Comparison of ENCODE assay signal across 8 cellular contexts in the genomic region with DNA sequence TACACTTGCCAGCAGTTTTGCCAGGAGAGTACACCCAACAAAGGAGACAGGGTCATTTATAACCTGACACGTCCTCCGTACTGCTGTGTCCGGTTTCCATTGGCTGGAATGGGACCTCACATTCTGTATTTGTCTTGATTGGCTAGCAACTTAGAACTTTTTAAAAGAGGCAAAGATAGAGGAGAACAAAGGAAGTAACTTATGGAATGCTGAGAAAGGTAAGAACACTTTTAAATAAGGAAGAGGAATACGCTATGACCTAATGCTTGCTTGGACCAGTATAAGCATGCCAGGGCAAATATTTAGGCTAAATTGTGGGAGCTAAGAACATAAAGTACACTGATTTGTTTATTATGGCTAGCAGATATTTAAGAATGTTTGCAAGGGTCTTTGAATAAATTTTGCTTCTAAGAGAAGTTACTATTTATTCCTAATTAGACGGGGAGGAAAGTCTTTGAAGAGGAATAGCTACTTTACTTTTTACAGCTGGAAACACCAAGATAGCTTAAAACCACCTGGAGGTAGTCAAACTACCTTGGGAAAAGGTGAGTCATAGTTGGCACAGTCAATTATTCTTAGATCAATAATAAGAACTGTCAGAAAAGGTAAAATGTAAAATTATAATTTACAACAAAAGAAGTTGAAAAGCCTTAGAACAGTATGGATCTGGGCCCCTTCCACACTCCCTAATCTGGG. TPM values are rescaled to one million over a fixed set of nuclear protein-coding genes. Genes with fewer than 3 reads are reported as not detected.
A peak's percentile ranks its signal among the peaks of the same experiment; 100 is the strongest.
DNase-seq lines count a peak whose midpoint lies in the region; ATAC-seq and TF ChIP-seq lines count a peak whose summit lies in the region.
"Not testable (repeated sequence)": the region's sequence is repeated elsewhere in the genome, so short reads cannot be mapped to it uniquely, and the experiment has no call there.

No MANE protein-coding gene starts in this region.

- H3K27me3 Mint-ChIP-seq in HFFc6 (ENCODE audit: insufficient read depth); activated T-helper 1 cell treated with anti-CD3 and anti-CD28 coated beads, Interleukin-12 subunit alpha, Interleukin-12 subunit beta, Interleukin-2, Interleukin-4 antibody, amounts not matched to agents 30 ng/mL and 10 ng/mL and 1 ng/mL, durations not matched to agents 14 hours and 24 hours and 36 hours (ENCODE audit: insufficient read depth); central memory CD8-positive, alpha-beta T cell; stimulated activated naive CD8-positive, alpha-beta T cell treated with anti-CD3 and anti-CD28 coated beads, Interleukin-15, amount 100 ng/mL, for 72 hours: not testable (repeated sequence)
- peaks cover 17% of the 10 kb centered on the region for H3K27me3 Mint-ChIP-seq in neural crest cell (ENCODE audit: low read depth)

- peaks cover 31% of the 10 kb centered on the region for H3K4me1 Mint-ChIP-seq in HFFc6 (ENCODE audit: low read depth)
- peaks cover 12% of the 10 kb centered on the region for H3K4me1 Mint-ChIP-seq in activated T-helper 1 cell treated with anti-CD3 and anti-CD28 coated beads, Interleukin-12 subunit alpha, Interleukin-12 subunit beta, Interleukin-2, Interleukin-4 antibody, amounts not matched to agents 30 ng/mL and 10 ng/mL and 1 ng/mL, durations not matched to agents 14 hours and 24 hours and 36 hours (ENCODE audit: low read depth)
- not testable (repeated sequence) for H3K4me1 Mint-ChIP-seq in central memory CD8-positive, alpha-beta T cell
- H3K4me1 Mint-ChIP-seq in neural crest cell = peaks cover 33% of the 10 kb centered on the region
- H3K4me1 Mint-ChIP-seq in stimulated activated naive CD8-positive, alpha-beta T cell treated with anti-CD3 and anti-CD28 coated beads, Interleukin-15, amount 100 ng/mL, for 72 hours = peaks cover 19% of the 10 kb centered on the region

- not testable (repeated sequence) for H3K27me3 ChIP-seq in BLaER1 treated with 17β-estradiol and CSF1 and Interleukin-3, amounts not matched to agents 10 nM and 100 nM; SU-DHL-6 (ENCODE audit: low read length); hepatocyte

- H3K27ac Mint-ChIP-seq in HFFc6; neural crest cell (ENCODE audit: unreplicated experiment): not testable (repeated sequence)
- H3K27ac Mint-ChIP-seq in activated T-helper 1 cell treated with anti-CD3 and anti-CD28 coated beads, Interleukin-12 subunit alpha, Interleukin-12 subunit beta, Interleukin-2, Interleukin-4 antibody, amounts not matched to agents 30 ng/mL and 10 ng/mL and 1 ng/mL, durations not matched to agents 14 hours and 24 hours and 36 hours = peak overlapping the region; percentile 44
- H3K27ac Mint-ChIP-seq in central memory CD8-positive, alpha-beta T cell (ENCODE audit: low read depth) = peak overlapping the region; percentile 95
- H3K27ac Mint-ChIP-seq in stimulated activated naive CD8-positive, alpha-beta T cell treated with anti-CD3 and anti-CD28 coated beads, Interleukin-15, amount 100 ng/mL, for 72 hours = peak overlapping the region in 1 of 2 donors; percentile 97

- not testable (repeated sequence) for ATAC-seq in central memory CD8-positive, alpha-beta T cell (replicated peaks; ENCODE audit: extremely low read depth, poor library complexity, severe bottlenecking); stimulated activated naive CD8-positive, alpha-beta T cell treated with anti-CD3 and anti-CD28 coated beads, Interleukin-15, amount 100 ng/mL, for 72 hours

- not testable (repeated sequence) for TF ChIP-seq CTCF in HFFc6 (IDR thresholded peaks at IDR 0.05); SU-DHL-6 (IDR thresholded peaks at IDR 0.05; ENCODE audit: insufficient read depth, low read length, poor library complexity, severe bottlenecking); hepatocyte (IDR thresholded peaks at IDR 0.05; ENCODE audit: poor library complexity); neural crest cell (conservative IDR thresholded peaks at IDR 0.05)

- H3K9me3 ChIP-seq in BLaER1 treated with 17β-estradiol and CSF1 and Interleukin-3, amounts not matched to agents 10 nM and 100 nM (replicated peaks in 1 of 11); SU-DHL-6 (ENCODE audit: insufficient read depth, low read length); hepatocyte (ENCODE audit: low read depth): not testable (repeated sequence)

- H3F3A ChIP-seq in SU-DHL-6 (ENCODE audit: insufficient read depth) = peaks cover 29% of the 10 kb centered on the region

- DNase-seq in HFFc6; activated T-helper 1 cell treated with anti-CD3 and anti-CD28 coated beads, Interleukin-12 subunit alpha, Interleukin-12 subunit beta, Interleukin-2, Interleukin-4 antibody, amounts not matched to agents 30 ng/mL and 10 ng/mL and 1 ng/mL, durations not matched to agents 14 hours and 24 hours and 36 hours (ENCODE audit: low spot score); central memory CD8-positive, alpha-beta T cell (ENCODE audit: low spot score in 2 of 2); hepatocyte (ENCODE audit: low spot score); neural crest cell (ENCODE audit: low read depth, low spot score); stimulated activated naive CD8-positive, alpha-beta T cell treated with anti-CD3 and anti-CD28 coated beads, Interleukin-15, amount 100 ng/mL, for 72 hours: not testable (repeated sequence)

- H3K9ac ChIP-seq in BLaER1 treated with 17β-estradiol and CSF1 and Interleukin-3, amounts not matched to agents 10 nM and 100 nM = peak overlapping the region in 3 of 11 experiments; percentile 78 to 87 (median 81); a peak in 5 of 22 replicates
- H3K9ac ChIP-seq in SU-DHL-6 (ENCODE audit: low read length) = peak overlapping the region; percentile 77; the same call in 1 of the 2 replicates

- not testable (repeated sequence) for H3K9me2 ChIP-seq in SU-DHL-6 (replicated peaks; ENCODE audit: insufficient read depth, low read length); hepatocyte (replicated peaks; ENCODE audit: insufficient read depth)

- peaks cover 6 to 19% (median 12%) of the 10 kb centered on the region in 10 experiments; a peak in 17 of 20 replicates for H3K4me1 ChIP-seq in BLaER1 treated with 17β-estradiol and CSF1 and Interleukin-3, amounts not matched to agents 10 nM and 100 nM
- not testable (repeated sequence) for H3K4me1 ChIP-seq in hepatocyte (ENCODE audit: insufficient read depth)

- H3K36me3 ChIP-seq in BLaER1 treated with 17β-estradiol and CSF1 and Interleukin-3, amounts not matched to agents 10 nM and 100 nM = peaks cover 0 to 24% (median under 1%) of the 10 kb centered on the region in 11 experiments; a peak in 7 of 22 replicates
- not testable (repeated sequence) for H3K36me3 ChIP-seq in SU-DHL-6 (ENCODE audit: low read length); hepatocyte (replicated peaks; ENCODE audit: insufficient read depth, low read depth)

- peak overlapping the region; percentile 97 for H2AFZ ChIP-seq in SU-DHL-6 (ENCODE audit: low read depth, low read length, severe bottlenecking)
- H2AFZ ChIP-seq in hepatocyte = not testable (repeated sequence)

- H3K36me3 Mint-ChIP-seq in HFFc6 (ENCODE audit: low read depth); activated T-helper 1 cell treated with anti-CD3 and anti-CD28 coated beads, Interleukin-12 subunit alpha, Interleukin-12 subunit beta, Interleukin-2, Interleukin-4 antibody, amounts not matched to agents 30 ng/mL and 10 ng/mL and 1 ng/mL, durations not matched to agents 14 hours and 24 hours and 36 hours (ENCODE audit: low read depth); central memory CD8-positive, alpha-beta T cell (ENCODE audit: insufficient read depth); neural crest cell (ENCODE audit: low read depth): not testable (repeated sequence)

- peak overlapping the region in 3 of 11 experiments; percentile 68 to 77 (median 75); a peak in 4 of 22 replicates for H3K27ac ChIP-seq in BLaER1 treated with 17β-estradiol and CSF1 and Interleukin-3, amounts not matched to agents 10 nM and 100 nM
- not testable (repeated sequence) for H3K27ac ChIP-seq in SU-DHL-6 (ENCODE audit: low read depth, low read length)
- H3K27ac ChIP-seq in hepatocyte = peak overlapping the region; percentile 90

- H3K9me3 Mint-ChIP-seq in HFFc6; activated T-helper 1 cell treated with anti-CD3 and anti-CD28 coated beads, Interleukin-12 subunit alpha, Interleukin-12 subunit beta, Interleukin-2, Interleukin-4 antibody, amounts not matched to agents 30 ng/mL and 10 ng/mL and 1 ng/mL, durations not matched to agents 14 hours and 24 hours and 36 hours; central memory CD8-positive, alpha-beta T cell; neural crest cell; stimulated activated naive CD8-positive, alpha-beta T cell treated with anti-CD3 and anti-CD28 coated beads, Interleukin-15, amount 100 ng/mL, for 72 hours: not testable (repeated sequence)

- H3K4me3 ChIP-seq in BLaER1 treated with 17β-estradiol and CSF1 and Interleukin-3, amounts not matched to agents 10 nM and 100 nM = peak overlapping the region in 5 of 10 experiments; percentile 63 to 83 (median 72); a peak in 3 of 20 replicates
- not testable (repeated sequence) for H3K4me3 ChIP-seq in SU-DHL-6 (ENCODE audit: insufficient read depth, low read length, poor library complexity, severe bottlenecking); hepatocyte

- H4K20me1 ChIP-seq in BLaER1 treated with 17β-estradiol and CSF1 and Interleukin-3, amounts not matched to agents 10 nM and 100 nM; SU-DHL-6 (ENCODE audit: low read depth, low read length); hepatocyte (ENCODE audit: insufficient read depth, poor library complexity, severe bottlenecking): not testable (repeated sequence)

- peak overlapping the region; percentile 58 for H3K4me3 Mint-ChIP-seq in HFFc6
- peak overlapping the region; percentile 59 for H3K4me3 Mint-ChIP-seq in activated T-helper 1 cell treated with anti-CD3 and anti-CD28 coated beads, Interleukin-12 subunit alpha, Interleukin-12 subunit beta, Interleukin-2, Interleukin-4 antibody, amounts not matched to agents 30 ng/mL and 10 ng/mL and 1 ng/mL, durations not matched to agents 14 hours and 24 hours and 36 hours
- peak overlapping the region; percentile 89 for H3K4me3 Mint-ChIP-seq in central memory CD8-positive, alpha-beta T cell
- peak overlapping the region; percentile 82 for H3K4me3 Mint-ChIP-seq in neural crest cell
- peak overlapping the region; percentile 24 to 96 for H3K4me3 Mint-ChIP-seq in stimulated activated naive CD8-positive, alpha-beta T cell treated with anti-CD3 and anti-CD28 coated beads, Interleukin-15, amount 100 ng/mL, for 72 hours

- 96% methylated on average over 5 of the region's 5 CpGs for WGBS in hepatocyte (ENCODE audit: low lambda C conversion rate, missing lambda C conversion rate)

- H3K4me2 ChIP-seq in BLaER1 treated with 17β-estradiol and CSF1 and Interleukin-3, amounts not matched to agents 10 nM and 100 nM = peak overlapping the region in 10 of 11 experiments; percentile 83 to 89 (median 86); a peak in 12 of 22 replicates
- peak overlapping the region; percentile 76 for H3K4me2 ChIP-seq in SU-DHL-6 (ENCODE audit: low read depth, low read length, poor library complexity, severe bottlenecking)
- peak overlapping the region; percentile 79 for H3K4me2 ChIP-seq in hepatocyte

- H3K79me2 ChIP-seq in SU-DHL-6 (ENCODE audit: insufficient read depth, low read length) = not testable (repeated sequence)
- H3K79me2 ChIP-seq in hepatocyte = peaks cover 17% of the 10 kb centered on the region

- intact Hi-C loops in activated T-helper 1 cell treated with anti-CD3 and anti-CD28 coated beads, Interleukin-12 subunit alpha, Interleukin-12 subunit beta, Interleukin-2, Interleukin-4 antibody, amounts not matched to agents 30 ng/mL and 10 ng/mL and 1 ng/mL, durations not matched to agents 14 hours and 24 hours and 36 hours (cut with micrococcal nuclease) = loop anchor here (5.0 kb wide), 2 partner anchors 336 to 411 kb away; partner anchors contain the start of genes PNPT1 and PPP4R3B

RNA-seq across cellular contexts. Expression of gene MTIF2, which starts 12.0 kb away (rescaled TPM):
- 10 to 100 TPM; 22.4 to 28.7 (median 25.9) TPM for total RNA-seq in HFFc6 (2021; fragmentation: NEBNext Ultra II Directional; extraction: Animal tissue kit (Norgen Biotek cat#: 25700))
- total RNA-seq in activated T-helper 1 cell treated with anti-CD3 and anti-CD28 coated beads, Interleukin-12 subunit alpha, Interleukin-12 subunit beta, Interleukin-2, Interleukin-4 antibody, amounts not matched to agents 30 ng/mL and 10 ng/mL and 1 ng/mL, durations not matched to agents 14 hours and 24 hours and 36 hours = 42.3 and 44.1 TPM in 2 replicates
- total RNA-seq in hepatocyte = 25.6 and 30.2 TPM in 2 replicates
- polyA plus RNA-seq in hepatocyte = 16.5 and 17.4 TPM in 2 replicates
- total RNA-seq in neural crest cell = 30.4 and 32.9 TPM in 2 replicates

RNA-seq across cellular contexts. Expression of gene RPS27A, which starts 48.5 kb away (rescaled TPM):
- 100 to 1,000 TPM; 776 to 909 (median 882) TPM for total RNA-seq in HFFc6 (2021; fragmentation: NEBNext Ultra II Directional; extraction: Animal tissue kit (Norgen Biotek cat#: 25700))
- 949 and 953 TPM in 2 replicates for total RNA-seq in activated T-helper 1 cell treated with anti-CD3 and anti-CD28 coated beads, Interleukin-12 subunit alpha, Interleukin-12 subunit beta, Interleukin-2, Interleukin-4 antibody, amounts not matched to agents 30 ng/mL and 10 ng/mL and 1 ng/mL, durations not matched to agents 14 hours and 24 hours and 36 hours
- total RNA-seq in hepatocyte (1,542 and 1,777 TPM in 2 replicates), neural crest cell (901 and 948 TPM in 2 replicates)
- polyA plus RNA-seq in hepatocyte = 601 and 608 TPM in 2 replicates

RNA-seq across cellular contexts. Expression of gene CLHC1, which starts 48.9 kb away (rescaled TPM):
- total RNA-seq in HFFc6 (2021; fragmentation: NEBNext Ultra II Directional; extraction: Animal tissue kit (Norgen Biotek cat#: 25700)) = 1 to 10 TPM; 5.1 to 8.4 (median 6.2) TPM
- 9.0 and 12.3 TPM in 2 replicates for total RNA-seq in activated T-helper 1 cell treated with anti-CD3 and anti-CD28 coated beads, Interleukin-12 subunit alpha, Interleukin-12 subunit beta, Interleukin-2, Interleukin-4 antibody, amounts not matched to agents 30 ng/mL and 10 ng/mL and 1 ng/mL, durations not matched to agents 14 hours and 24 hours and 36 hours
- total RNA-seq in hepatocyte = 7.9 and 21.1 TPM in 2 replicates
- polyA plus RNA-seq in hepatocyte = 7.3 and 10.6 TPM in 2 replicates
- total RNA-seq in neural crest cell = 22.5 and 23.0 TPM in 2 replicates
